ENCODE assay signal across 9 cellular contexts in genomic region chr2:96241901-96242611, GRCh38. TPM values are rescaled to one million over a fixed set of nuclear protein-coding genes. Genes with fewer than 3 reads are reported as not detected.
DNase-seq lines count a peak whose midpoint lies in the region; ATAC-seq and TF ChIP-seq lines count a peak whose summit lies in the region.
"Had no signal": no experiment of that assay in that cellular context is flagged by ENCODE, and none has a peak within 500 bp of the region (broad histone marks: within the 10 kb centered on the region; RNA-seq: fewer than 3 reads in every experiment).

No MANE protein-coding gene starts in this region.

- no peaks in the 10 kb centered on the region for H3F3A ChIP-seq in Loucy (ENCODE audit: low read depth)

- H3K9me3 ChIP-seq in Loucy (ENCODE audit: insufficient read depth, low read depth, low read length) = no peaks in the 10 kb centered on the region
- no peaks in the 10 kb centered on the region for H3K9me3 ChIP-seq in sigmoid colon

- H3K4me2 ChIP-seq in Loucy (ENCODE audit: low read depth, low read length, poor library complexity, severe bottlenecking) = peak overlapping the region; percentile 75

- DNase-seq in GM04504 (ENCODE audit: low read depth) (peak; percentile 51), fibroblast of gingiva (ENCODE audit: low read depth) (peak; percentile 51), sigmoid colon (peak; percentile 76), RKO (ENCODE audit: low spot score) (no peak), NCI-H1092 (lab: John Stamatoyannopoulos, UW) (no peak)
- DNase-seq in activated CD8-positive, alpha-beta memory T cell treated with anti-CD3 and anti-CD28 coated beads, Interleukin-2, amount 50 U/mL, for 24 hours (ENCODE audit: extremely low read depth) = peak; percentile 24

- H2AFZ ChIP-seq in Loucy (ENCODE audit: low read length) = no peak overlapping the region

- peaks cover 22% of the 10 kb centered on the region for H3K4me1 ChIP-seq in Loucy (ENCODE audit: insufficient read depth, low read length, poor library complexity, severe bottlenecking)
- H3K4me1 ChIP-seq in sigmoid colon = no peaks in the 10 kb centered on the region

- TF ChIP-seq EP300 in sigmoid colon (IDR thresholded peaks at IDR 0.05) = no peak

- intact Hi-C loops in sigmoid colon (cut with DNase I) = no loop called here

- no peaks in the 10 kb centered on the region for H3K79me2 ChIP-seq in Loucy (ENCODE audit: insufficient read depth, low read length)

- H3K9me2 ChIP-seq in Loucy (replicated peaks; ENCODE audit: low read depth, low read length) = no peaks in the 10 kb centered on the region

- H3K36me3 ChIP-seq in Loucy (ENCODE audit: insufficient read depth, low read length) (no peaks in the 10 kb centered on the region; the same call in 1 of the 2 replicates), sigmoid colon (peaks cover 0 to 14% (median 0%) of the 10 kb centered on the region in 4 donors)

- H3K9ac ChIP-seq in Loucy (ENCODE audit: low read depth, low read length, poor library complexity, severe bottlenecking) = peak overlapping the region; percentile 61

- no peaks in the 10 kb centered on the region for H4K20me1 ChIP-seq in Loucy (ENCODE audit: insufficient read depth, low read length, poor library complexity, severe bottlenecking)

- H3K4me3 ChIP-seq in Loucy (ENCODE audit: low read length, poor library complexity, severe bottlenecking) (peak overlapping the region; percentile 59), sigmoid colon (no peak overlapping the region)

- 57 to 83% methylated on average over 5 of the region's 5 CpGs for WGBS in sigmoid colon, 2 donors

- peak overlapping the region; percentile 43 to 60 (median 52) for H3K27ac ChIP-seq in sigmoid colon
- H3K27ac ChIP-seq: VCaP had no signal

- TF ChIP-seq POLR2A in sigmoid colon (IDR thresholded peaks at IDR 0.05) = no peak

- ATAC-seq in GM21723 (IDR thresholded peaks at IDR 0.05; ENCODE audit: unreplicated experiment) = peak; percentile 83

- TF ChIP-seq CTCF in Loucy (conservative IDR thresholded peaks at IDR 0.05; ENCODE audit: low read length) = no peak
- no peak for TF ChIP-seq CTCF in sigmoid colon (IDR thresholded peaks at IDR 0.05)

- H3K27me3 ChIP-seq in Loucy (ENCODE audit: insufficient read depth, low read length, poor library complexity, severe bottlenecking) (no peaks in the 10 kb centered on the region), sigmoid colon (no peaks in the 10 kb centered on the region)

RNA-seq across cellular contexts. Expression of gene TMEM127, which starts 23.7 kb away (rescaled TPM):
- total RNA-seq in sigmoid colon = 10 to 100 TPM; 24.6 to 30.5 (median 27.9) TPM
- 10 to 100 TPM; 10.8 to 40.1 (median 12.5) TPM for polyA plus RNA-seq in sigmoid colon

RNA-seq across cellular contexts. Expression of gene CIAO1, which starts 24.0 kb away (rescaled TPM):
- 100 to 1,000 TPM in 2 of 4 donors, 10 to 100 TPM in 2; 77.4 to 110 (median 95.2) TPM for total RNA-seq in sigmoid colon
- polyA plus RNA-seq in sigmoid colon = 10 to 100 TPM; 45.6 to 55.0 (median 51.1) TPM

RNA-seq across cellular contexts. Expression of gene STARD7, which starts 33.4 kb away (rescaled TPM):
- total RNA-seq in sigmoid colon = 10 to 100 TPM; 50.4 to 88.5 (median 73.1) TPM
- 10 to 100 TPM; 39.6 to 74.6 (median 40.5) TPM for polyA plus RNA-seq in sigmoid colon

Comparison
In these comparisons a context has a peak if more than half of its experiments do, and no peak if none do; other contexts are left out.
1. DNase-seq: peak in GM04504 (single experiment), activated CD8-positive, alpha-beta memory T cell treated with anti-CD3 and anti-CD28 coated beads, Interleukin-2, amount 50 U/mL, for 24 hours (single experiment), fibroblast of gingiva (single experiment) and sigmoid colon (single experiment); none in RKO (single experiment) and NCI-H1092 (single experiment).